22 cellular contexts compared by ENCODE assay signal in the genomic region with DNA sequence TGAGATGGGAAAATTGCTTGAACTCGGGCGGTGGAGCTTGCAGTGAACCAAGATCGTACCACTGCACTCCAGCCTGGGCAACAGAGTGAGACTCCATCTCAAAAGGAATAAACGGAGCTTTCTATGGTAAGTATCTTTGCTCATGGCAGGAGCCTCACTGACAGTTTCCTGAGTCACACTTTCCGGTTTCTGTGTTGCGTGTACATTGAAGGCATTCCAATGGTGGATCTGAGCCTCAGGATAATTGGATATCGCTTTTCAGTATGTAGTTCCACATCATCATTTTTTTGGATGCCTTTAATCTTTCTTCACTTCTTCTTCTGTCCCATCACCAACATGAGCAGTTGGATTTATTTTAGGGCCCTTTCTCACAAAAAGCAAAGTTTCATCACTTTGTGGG. TPM values are rescaled to one million over a fixed set of nuclear protein-coding genes. Genes with fewer than 3 reads are reported as not detected.
DNase-seq lines count a peak whose midpoint lies in the region; ATAC-seq and TF ChIP-seq lines count a peak whose summit lies in the region.
"Had no signal": no experiment of that assay in that cellular context is flagged by ENCODE, and none has a peak within 500 bp of the region (broad histone marks: within the 10 kb centered on the region; RNA-seq: fewer than 3 reads in every experiment).

No MANE protein-coding gene starts in this region.

- H3K4me3 ChIP-seq in MG63 = no peak overlapping the region
- no peak overlapping the region for H3K4me3 ChIP-seq in brain microvascular endothelial cell (ENCODE audit: low read depth, low read length)
- H3K4me3 ChIP-seq: K562, SJCRH30, tibial artery had no signal

- no peak for ATAC-seq in HG02970 (IDR thresholded peaks at IDR 0.05; ENCODE audit: low FRiP score, unreplicated experiment)
- ATAC-seq: activated CD4-positive, CD25-positive, alpha-beta regulatory T cell treated with anti-CD3 and anti-CD28 coated beads, Interleukin-2, amount 50 U/mL, for 24 hours; K562 had no signal

- H3K9me3 ChIP-seq in MG63 = no peaks in the 10 kb centered on the region; the same call in 1 of the 2 replicates
- H3K9me3 ChIP-seq: SJCRH30, tibial artery had no signal

- in situ Hi-C loops in brain microvascular endothelial cell (cut with HindIII; ENCODE audit: low pct_ligation_motif_present, low sequenced_read_pairs) = no loop called here

- TF ChIP-seq CTCF in brain microvascular endothelial cell (IDR thresholded peaks at IDR 0.05; ENCODE audit: low read depth, low read length, missing control alignments) = no peak

- H3K27me3 ChIP-seq in MG63 (no peaks in the 10 kb centered on the region), brain microvascular endothelial cell (replicated peaks) (no peaks in the 10 kb centered on the region)
- H3K27me3 ChIP-seq: SJCRH30 had no signal

- DNase-seq in SIG-M5 treated with dmso at 0.1 percent for 504 hours (lab: John Stamatoyannopoulos, UW; ENCODE audit: unreplicated experiment) (peak; percentile 55), SIG-M5 (lab: John Stamatoyannopoulos, UW) (no peak), MG63 (peak; percentile 70), brain microvascular endothelial cell (peak; percentile 61), non-pigmented ciliary epithelial cell (ENCODE audit: low read depth) (peak; percentile 65), substantia nigra (lab: John Stamatoyannopoulos, UW) (no peak), DMS153 (lab: John Stamatoyannopoulos, UW) (no peak)
- DNase-seq: 8988T; CD4-positive, CD25-positive, alpha-beta regulatory T cell; DND-41; effector CD4-positive, alpha-beta T cell; kidney glomerular epithelial cell; NCI-H1105; NCI-H2107; NCI-H510A treated with DMSO at 0.1 percent for 48 hours; SJCRH30; tibial artery had no signal

- H3K27ac ChIP-seq in brain microvascular endothelial cell = peak overlapping the region; percentile 52
- no peak overlapping the region for H3K27ac ChIP-seq in substantia nigra (ENCODE audit: low read depth, low read length, poor library complexity, severe bottlenecking)
- H3K27ac ChIP-seq: SJCRH30, tibial artery had no signal

- H3K36me3 ChIP-seq in MG63 (no peaks in the 10 kb centered on the region), brain microvascular endothelial cell (replicated peaks) (no peaks in the 10 kb centered on the region)
- H3K36me3 ChIP-seq: SJCRH30, tibial artery had no signal

RNA-seq across cellular contexts. Expression of gene GTSF1L, which starts 28.6 kb away (rescaled TPM):
- total RNA-seq in MG63 (2014; rRNA removed; shearing (Covaris generic); ENCODE audit: low replicate concordance) = not detected in 2 replicates
- total RNA-seq: activated CD8-positive, alpha-beta memory T cell treated with anti-CD3 and anti-CD28 coated beads for 36 hours; cardiac septum; K562; SJCRH30 had no signal

Comparison
In these comparisons a context has a peak if more than half of its experiments do, and no peak if none do; other contexts are left out.
1. DNase-seq: peak in SIG-M5 treated with dmso at 0.1 percent for 504 hours (single experiment), MG63 (single experiment), brain microvascular endothelial cell (single experiment) and non-pigmented ciliary epithelial cell (single experiment); none in SIG-M5 (single experiment), substantia nigra (0 of 49) and DMS153 (single experiment).